9 cellular contexts compared by ENCODE assay signal in the genomic region with DNA sequence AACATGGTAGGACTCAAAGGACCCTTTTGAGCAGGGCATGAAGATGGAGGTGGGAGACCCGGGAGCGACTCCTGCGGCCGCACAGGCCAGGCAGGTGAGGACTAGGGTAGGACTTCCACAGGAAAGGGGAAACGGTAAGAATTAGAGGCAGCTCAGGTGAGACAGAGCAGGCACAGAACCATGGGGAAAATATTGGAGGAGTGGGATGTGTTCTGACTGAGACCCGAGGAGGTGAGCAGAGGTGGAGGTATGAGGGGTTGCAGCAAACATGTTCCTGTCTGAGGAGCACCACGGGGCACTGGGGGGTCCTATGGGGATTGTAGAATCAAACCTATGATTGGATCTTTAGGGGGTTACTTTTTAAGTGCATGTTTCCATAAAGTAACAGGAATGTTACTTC. TPM values are rescaled to one million over a fixed set of nuclear protein-coding genes. Genes with fewer than 3 reads are reported as not detected.
DNase-seq lines count a peak whose midpoint lies in the region; ATAC-seq and TF ChIP-seq lines count a peak whose summit lies in the region.
"Had no signal": no experiment of that assay in that cellular context is flagged by ENCODE, and none has a peak within 500 bp of the region (broad histone marks: within the 10 kb centered on the region; RNA-seq: fewer than 3 reads in every experiment).

No MANE protein-coding gene starts in this region.

- H3K4me3 ChIP-seq in GM12865 (ENCODE audit: low read depth, low read length) (peak overlapping the region; percentile 63), esophagus muscularis mucosa (no peak overlapping the region), skeletal muscle satellite cell (ENCODE audit: low read length) (no peak overlapping the region), WERI-Rb-1 (ENCODE audit: low read depth, low read length) (no peak overlapping the region)

- TF ChIP-seq CTCF in GM12865 (IDR thresholded peaks at IDR 0.05; ENCODE audit: insufficient read depth, low read depth, low read length, missing control alignments) (no peak), esophagus muscularis mucosa (IDR thresholded peaks at IDR 0.05) (no peak), WERI-Rb-1 (IDR thresholded peaks at IDR 0.05; ENCODE audit: low read depth, low read length) (no peak)

- H3K27ac ChIP-seq in esophagus muscularis mucosa (replicated peaks in 1 of 4) = peak overlapping the region; percentile 80 to 89 (median 84)
- no peak overlapping the region for H3K27ac ChIP-seq in WERI-Rb-1

- ATAC-seq in T-cell (replicated peaks in 1 of 4) = no peak

- H3K36me3 Mint-ChIP-seq in T-cell = peaks cover 27% of the 10 kb centered on the region

- H3K9me3 Mint-ChIP-seq in T-cell = no peaks in the 10 kb centered on the region

- DNase-seq in GM12865 (ENCODE audit: low read depth) (no peak), T-cell (no peak), esophagus muscularis mucosa (ENCODE audit: extremely low spot score) (no peak), iPS-NIHi11 (ENCODE audit: low spot score) (no peak), NCI-H1694 treated with DMSO at 0.1 percent for 48 hours (lab: John Stamatoyannopoulos, UW) (no peak), NCI-H345 (lab: John Stamatoyannopoulos, UW) (no peak), WERI-Rb-1 (no peak)
- DNase-seq: NK-92 treated with Interleukin-12 subunit alpha and Interleukin-12 subunit beta, amount 100 ng/mL, for 24 hours had no signal

- peak overlapping the region; percentile 73 for H3K9ac ChIP-seq in skeletal muscle satellite cell (ENCODE audit: low read depth, low read length)

- POLR2A ChIA-PET in T-cell (lab: Charles Lee) = interaction anchor here (1.2 to 2.6 kb wide), 3 partner anchors 9 to 12 kb away, joined by 4 to 41 read pairs (median 14); no protein-coding TSS in a partner anchor

- peaks cover 84 to 90% (median 86%) of the 10 kb centered on the region in 3 donors for H3K4me1 Mint-ChIP-seq in T-cell

- H3K9me3 ChIP-seq in esophagus muscularis mucosa = no peaks in the 10 kb centered on the region
- H3K9me3 ChIP-seq in skeletal muscle satellite cell (replicated peaks; ENCODE audit: low read length) = no peaks in the 10 kb centered on the region
- H3K9me3 ChIP-seq in WERI-Rb-1 (ENCODE audit: severe bottlenecking) = no peaks in the 10 kb centered on the region

- peak overlapping the region; percentile 81 to 90 (median 83) for H3K4me3 Mint-ChIP-seq in T-cell

- 86% methylated on average over 7 of the region's 7 CpGs for WGBS in esophagus muscularis mucosa

- H3K27me3 ChIP-seq in esophagus muscularis mucosa = no peaks in the 10 kb centered on the region
- H3K27me3 ChIP-seq in skeletal muscle satellite cell (ENCODE audit: control insufficient read depth, insufficient read depth, low read length) = no peaks in the 10 kb centered on the region
- H3K27me3 ChIP-seq in WERI-Rb-1 (ENCODE audit: insufficient read depth, low read depth, severe bottlenecking) = no peaks in the 10 kb centered on the region

- TF ChIP-seq POLR2A in esophagus muscularis mucosa (IDR thresholded peaks at IDR 0.05; ENCODE audit: low read depth) = no peak

- no peaks in the 10 kb centered on the region for H3K27me3 Mint-ChIP-seq in T-cell

- H3K36me3 ChIP-seq in esophagus muscularis mucosa (peaks cover 0 to 6% (median 2%) of the 10 kb centered on the region in 4 donors), skeletal muscle satellite cell (ENCODE audit: insufficient read depth, low read length) (peaks cover 21% of the 10 kb centered on the region), WERI-Rb-1 (peaks cover 24% of the 10 kb centered on the region)

- no peak overlapping the region for H3K4me2 ChIP-seq in skeletal muscle satellite cell (ENCODE audit: low read length)

- TF ChIP-seq EP300 in esophagus muscularis mucosa (IDR thresholded peaks at IDR 0.05) = no peak

- peak overlapping the region; percentile 93 to 97 for H3K27ac Mint-ChIP-seq in T-cell

- peaks cover 20 to 29% (median 23%) of the 10 kb centered on the region in 4 donors for H3K4me1 ChIP-seq in esophagus muscularis mucosa
- H3K4me1 ChIP-seq in skeletal muscle satellite cell (ENCODE audit: control insufficient read depth, insufficient read depth, low read length) = peaks cover 24% of the 10 kb centered on the region

- CTCF ChIA-PET in T-cell (lab: Charles Lee) = no interaction called here

- intact Hi-C loops in esophagus muscularis mucosa (cut with DNase I) = no loop called here

RNA-seq across cellular contexts. Expression of a gene that starts 1.4 kb away (rescaled TPM):
- 100 to 1,000 TPM; 141 to 206 (median 153) TPM for total RNA-seq in T-cell
- 10 to 100 TPM in 2 of 4 donors, 1 to 10 TPM in 2; 6.1 to 21.2 (median 9.8) TPM for total RNA-seq in esophagus muscularis mucosa
- 1.7 and 2.0 TPM in 2 replicates for total RNA-seq in skeletal muscle satellite cell (2012; rRNA removed)

RNA-seq across cellular contexts. Expression of a gene that starts 16.3 kb away (rescaled TPM):
- total RNA-seq in T-cell (10 to 100 TPM; 31.1 to 69.2 (median 51.5) TPM), esophagus muscularis mucosa (10 to 100 TPM; 13.3 to 29.0 (median 23.4) TPM)
- total RNA-seq in skeletal muscle satellite cell (2012; rRNA removed) = 41.5 and 48.4 TPM in 2 replicates

Comparison
In these comparisons a context has a peak if more than half of its experiments do, and no peak if none do; other contexts are left out.
1. RNA of a gene that starts 1.4 kb away (total RNA-seq): 141 to 206 TPM in T-cell; 6.1 to 21.2 TPM in esophagus muscularis mucosa; every median in the first group is over 4 times any median in the second.